ENCODE assay signal across 10 cellular contexts in the genomic region with DNA sequence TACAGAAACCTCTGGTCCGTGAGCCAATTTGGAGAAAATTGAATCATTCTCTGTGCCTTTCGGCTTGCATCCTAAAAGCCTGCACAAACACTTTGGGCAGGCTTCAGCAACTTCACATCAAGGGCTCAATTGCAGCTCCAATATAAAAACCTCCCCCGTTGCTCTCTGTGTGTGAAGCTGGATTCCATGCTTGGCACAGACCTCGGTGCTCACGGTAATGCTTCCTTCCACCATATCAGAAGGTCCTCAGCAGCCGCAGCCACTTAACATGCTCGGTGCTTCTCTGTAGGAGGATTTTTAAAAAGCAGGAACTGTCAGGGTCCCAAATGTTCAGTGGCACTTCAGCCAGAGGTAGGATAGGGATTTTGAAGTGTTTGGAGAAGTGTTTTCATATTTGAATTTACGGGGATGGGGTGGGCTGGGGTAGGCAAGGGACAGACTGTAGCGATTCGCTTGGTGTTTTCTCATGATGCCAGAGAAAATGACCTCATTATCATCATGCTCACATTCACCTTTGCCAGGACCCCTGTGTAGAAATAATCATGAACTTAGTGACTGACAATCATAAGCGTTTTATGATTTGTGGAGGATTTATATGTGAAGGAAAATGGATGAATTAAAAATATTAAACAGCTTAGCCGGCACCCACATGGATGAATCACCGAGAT.
DNase-seq lines count a peak whose midpoint lies in the region; ATAC-seq, FAIRE-seq and TF ChIP-seq lines count a peak whose summit lies in the region.
"Had no signal": no experiment of that assay in that cellular context is flagged by ENCODE, and none has a peak within 500 bp of the region (broad histone marks: within the 10 kb centered on the region; RNA-seq: fewer than 3 reads in every experiment).

No MANE protein-coding gene starts in this region.

- H3K79me1 ChIP-seq in H1 (ENCODE audit: low read depth, low read length) (no peaks in the 10 kb centered on the region), mesendoderm (ENCODE audit: low read length) (no peaks in the 10 kb centered on the region)

- H3K4me2 ChIP-seq in H1 (ENCODE audit: insufficient read depth in 1 of 2, low read depth in 2 of 2, low read length in 2 of 2) (no peak overlapping the region), mesendoderm (ENCODE audit: low read length) (no peak overlapping the region)

- H4K8ac ChIP-seq in H1 (ENCODE audit: extremely low read depth, insufficient read depth, low read length) (peak overlapping the region; percentile 14; the same call in 1 of the 2 replicates), mesendoderm (ENCODE audit: low read depth, low read length) (no peak overlapping the region)

- CTCF ChIA-PET in H1 (lab: Charles Lee; ENCODE audit: partially characterized antibody) = no interaction called here

- TF ChIP-seq RAD21 in H1 (IDR thresholded peaks at IDR 0.05 in 1 of 2, conservative IDR thresholded peaks at IDR 0.05 in 1 of 2; ENCODE audit: low read depth in 2 of 2, low read length in 2 of 2) = no peak

- H2BK5ac ChIP-seq in H1 (ENCODE audit: low read depth, low read length) (no peak overlapping the region), mesendoderm (ENCODE audit: low read length) (no peak overlapping the region)

- H3K27ac ChIP-seq in H1 (ENCODE audit: low read depth, low read length) (no peak overlapping the region), prostate gland (no peak overlapping the region), Peyer's patch (peak overlapping the region in 2 of 4 donors; percentile 23 to 27), mesendoderm (ENCODE audit: low read depth, low read length) (no peak overlapping the region)

- H3K56ac ChIP-seq in H1 (replicated peaks; ENCODE audit: insufficient read length, low read depth, low read length) (no peak overlapping the region), mesendoderm (ENCODE audit: low read length) (no peak overlapping the region)

- H3K23ac ChIP-seq in H1 (ENCODE audit: insufficient read length) = no peak overlapping the region
- no peak overlapping the region for H3K23ac ChIP-seq in mesendoderm (ENCODE audit: low read length)

- POLR2A ChIA-PET in H1 (lab: Charles Lee; ENCODE audit: partially characterized antibody) = no interaction called here

- H2BK15ac ChIP-seq in H1 (ENCODE audit: low read length) = no peak overlapping the region
- H2BK15ac ChIP-seq in mesendoderm (replicated peaks; ENCODE audit: low read depth) = no peak overlapping the region

- no peak overlapping the region for H2BK20ac ChIP-seq in H1 (ENCODE audit: low read length)

- no peak overlapping the region for H2BK12ac ChIP-seq in H1 (ENCODE audit: low read depth, low read length)

- 96 to 100% methylated on average over 1 to 13 of the region's 13 CpGs for WGBS in H1 (ENCODE audit: extremely low coverage in 1 of 2, insufficient coverage in 1 of 2, insufficient read length in 1 of 2, insufficient replicate concordance in 2 of 2, low coverage in 1 of 2, low lambda C conversion rate in 2 of 2, missing lambda C conversion rate in 1 of 2), 2 experiments
- 20% methylated on average over 13 of the region's 13 CpGs for WGBS in prostate gland
- WGBS in mesendoderm (ENCODE audit: extremely low coverage, insufficient coverage, low lambda C conversion rate) = 100% methylated on average over 4 of the region's 13 CpGs

- no peak for ATAC-seq in HG03196 (IDR thresholded peaks at IDR 0.05; ENCODE audit: unreplicated experiment)
- ATAC-seq: activated naive CD4-positive, alpha-beta T cell treated with anti-CD3 and anti-CD28 coated beads, Interleukin-2, amount 50 U/mL, for 72 hours had no signal

- H3K4me3 ChIP-seq in H1 (ENCODE audit: extremely low read depth in 1 of 4, insufficient read depth in 2 of 4, low read depth in 3 of 4, low read length in 4 of 4) (no peak overlapping the region), prostate gland (peak overlapping the region in 1 of 2 donors; percentile 9), Peyer's patch (no peak overlapping the region), mesendoderm (ENCODE audit: low read length) (no peak overlapping the region)

- no peaks in the 10 kb centered on the region for H3K36me3 ChIP-seq in H1 (ENCODE audit: control insufficient read depth in 2 of 4, insufficient read depth in 4 of 4, low read length in 3 of 4)
- no peaks in the 10 kb centered on the region for H3K36me3 ChIP-seq in prostate gland
- no peaks in the 10 kb centered on the region for H3K36me3 ChIP-seq in Peyer's patch
- H3K36me3 ChIP-seq in mesendoderm (ENCODE audit: control insufficient read depth, insufficient read depth, low read length) = no peaks in the 10 kb centered on the region

- no peaks in the 10 kb centered on the region for H3K9me3 ChIP-seq in H1 (ENCODE audit: insufficient read depth in 2 of 2, low read depth in 1 of 2, low read length in 1 of 2)
- no peaks in the 10 kb centered on the region for H3K9me3 ChIP-seq in prostate gland
- H3K9me3 ChIP-seq in Peyer's patch = no peaks in the 10 kb centered on the region

- H3K4me1 ChIP-seq in H1 (replicated peaks in 1 of 4; ENCODE audit: control insufficient read depth in 3 of 4, insufficient read depth in 4 of 4, low read length in 3 of 4) = no peaks in the 10 kb centered on the region
- H3K4me1 ChIP-seq in prostate gland (replicated peaks) = peaks cover 5% of the 10 kb centered on the region
- peaks cover 0 to 8% (median 0%) of the 10 kb centered on the region in 4 donors for H3K4me1 ChIP-seq in Peyer's patch
- H3K4me1 ChIP-seq in mesendoderm (ENCODE audit: control insufficient read depth, low read depth, low read length) = no peaks in the 10 kb centered on the region

- no peak for TF ChIP-seq CTCF in H1 (IDR thresholded peaks at IDR 0.05; ENCODE audit: control extremely low read depth in 1 of 3, insufficient read depth in 1 of 3, low read depth in 1 of 3, low read length in 3 of 3)
- TF ChIP-seq CTCF in prostate gland (IDR thresholded peaks at IDR 0.05) = no peak
- no peak for TF ChIP-seq CTCF in Peyer's patch (IDR thresholded peaks at IDR 0.05)

- H2BK120ac ChIP-seq in H1 (replicated peaks; ENCODE audit: low read depth, low read length) = no peak overlapping the region
- H2BK120ac ChIP-seq in mesendoderm (ENCODE audit: low read depth, low read length) = no peak overlapping the region

- no peak overlapping the region for H3K14ac ChIP-seq in H1 (ENCODE audit: insufficient read length)

- H3K23me2 ChIP-seq in H1 (ENCODE audit: low read depth, low read length) = no peaks in the 10 kb centered on the region

- H4K5ac ChIP-seq in H1 (ENCODE audit: insufficient read length, low read depth, low read length) (no peak overlapping the region), mesendoderm (ENCODE audit: low read length) (no peak overlapping the region)

- H4K20me1 ChIP-seq in H1 (replicated peaks in 1 of 2; ENCODE audit: control insufficient read depth in 1 of 2, insufficient read depth in 2 of 2, low read length in 2 of 2) = no peaks in the 10 kb centered on the region

- peak; percentile 23 for DNase-seq in GM03348 (ENCODE audit: low spot score)
- peak; percentile 30 for DNase-seq in NCI-H510A (lab: John Stamatoyannopoulos, UW)
- no peak for DNase-seq in H1 (ENCODE audit: low read depth in 1 of 2, low spot score in 2 of 2)
- DNase-seq in prostate gland (ENCODE audit: low spot score) = peak; percentile 16
- DNase-seq in Peyer's patch = no peak
- DNase-seq in mesendoderm = no peak
- no peak for DNase-seq in GOT3 (lab: John Stamatoyannopoulos, UW)

- TF ChIP-seq POLR2A in H1 (IDR thresholded peaks at IDR 0.05; ENCODE audit: control extremely low read depth in 1 of 2, low read depth in 2 of 2, low read length in 2 of 2) (no peak), prostate gland (IDR thresholded peaks at IDR 0.05) (no peak), Peyer's patch (IDR thresholded peaks at IDR 0.05) (no peak)

- no peaks in the 10 kb centered on the region for H3K27me3 ChIP-seq in H1 (replicated peaks in 1 of 4; ENCODE audit: control insufficient read depth in 3 of 4, extremely low read depth in 1 of 4, insufficient read depth in 3 of 4, low read length in 3 of 4)
- H3K27me3 ChIP-seq in prostate gland (replicated peaks; ENCODE audit: insufficient read depth) = no peaks in the 10 kb centered on the region
- no peaks in the 10 kb centered on the region for H3K27me3 ChIP-seq in Peyer's patch
- H3K27me3 ChIP-seq in mesendoderm (ENCODE audit: insufficient read depth, low read length, poor library complexity) = no peaks in the 10 kb centered on the region

- H3K18ac ChIP-seq in H1 (ENCODE audit: extremely low read depth, low read length) (no peak overlapping the region), mesendoderm (ENCODE audit: low read length) (no peak overlapping the region)

- no peak overlapping the region for H2AFZ ChIP-seq in H1 (ENCODE audit: low read length)

- TF ChIP-seq EP300 in H1 (IDR thresholded peaks at IDR 0.05; ENCODE audit: borderline replicate concordance in 1 of 2, low read depth in 2 of 2, low read length in 2 of 2) = no peak

- H3K9ac ChIP-seq in H1 (replicated peaks in 1 of 4; ENCODE audit: extremely low read depth in 1 of 4, low read depth in 3 of 4, low read length in 3 of 4) (no peak overlapping the region), mesendoderm (ENCODE audit: low read length) (no peak overlapping the region)

- H3K79me2 ChIP-seq in H1 (ENCODE audit: control insufficient read depth in 1 of 2, insufficient read depth in 2 of 2, low read length in 2 of 2) (no peaks in the 10 kb centered on the region), mesendoderm (ENCODE audit: control insufficient read depth, insufficient read depth, low read length) (no peaks in the 10 kb centered on the region)

- H2AK5ac ChIP-seq in H1 (ENCODE audit: low read depth, low read length) = no peak overlapping the region
- no peak overlapping the region for H2AK5ac ChIP-seq in mesendoderm (ENCODE audit: low read length)

- no peak for FAIRE-seq in H1 (lab: Jason Lieb, UNC)
- FAIRE-seq: urothelium cell line had no signal

- H3K4ac ChIP-seq in H1 (replicated peaks; ENCODE audit: insufficient read length, low read depth, low read length) (no peak overlapping the region), mesendoderm (ENCODE audit: low read depth, low read length) (no peak overlapping the region)

- H4K91ac ChIP-seq in H1 (replicated peaks; ENCODE audit: insufficient read length, low read length) = no peak overlapping the region

- intact Hi-C loops in prostate gland (cut with DNase I) = no loop called here

TF ChIP-seq in H1, 55 proteins besides CTCF, POLR2A, EP300 and RAD21 (continues in another document):
- TF ChIP-seq SIRT6 (IDR thresholded peaks at IDR 0.05; ENCODE audit: low read length) = no peak
- no peak for TF ChIP-seq CHD1 (IDR thresholded peaks at IDR 0.05; ENCODE audit: low read depth, low read length)
- TF ChIP-seq YY1 (IDR thresholded peaks at IDR 0.05; ENCODE audit: low read depth, low read length) = no peak
- TF ChIP-seq ZNF274 (IDR thresholded peaks at IDR 0.05; ENCODE audit: borderline replicate concordance, extremely low read depth, low read length) = no peak
- TF ChIP-seq POLR2AphosphoS5 (IDR thresholded peaks at IDR 0.05; ENCODE audit: low read depth, low read length) = no peak
- no peak for TF ChIP-seq SP2 (IDR thresholded peaks at IDR 0.05; ENCODE audit: low read length)
- TF ChIP-seq NRF1 (IDR thresholded peaks at IDR 0.05; ENCODE audit: low read depth, low read length) = no peak
- TF ChIP-seq SIX5 (IDR thresholded peaks at IDR 0.05; ENCODE audit: low read depth, low read length) = no peak
- TF ChIP-seq PHF8 (conservative IDR thresholded peaks at IDR 0.05; ENCODE audit: low read depth, low read length) = no peak

Comparison
In these comparisons a context has a peak if more than half of its experiments do, and no peak if none do; other contexts are left out.
1. DNase-seq: peak in GM03348 (single experiment), NCI-H510A (single experiment) and prostate gland (single experiment); none in H1 (0 of 2), Peyer's patch (0 of 3), mesendoderm (single experiment) and GOT3 (single experiment).